In the genomic region with DNA sequence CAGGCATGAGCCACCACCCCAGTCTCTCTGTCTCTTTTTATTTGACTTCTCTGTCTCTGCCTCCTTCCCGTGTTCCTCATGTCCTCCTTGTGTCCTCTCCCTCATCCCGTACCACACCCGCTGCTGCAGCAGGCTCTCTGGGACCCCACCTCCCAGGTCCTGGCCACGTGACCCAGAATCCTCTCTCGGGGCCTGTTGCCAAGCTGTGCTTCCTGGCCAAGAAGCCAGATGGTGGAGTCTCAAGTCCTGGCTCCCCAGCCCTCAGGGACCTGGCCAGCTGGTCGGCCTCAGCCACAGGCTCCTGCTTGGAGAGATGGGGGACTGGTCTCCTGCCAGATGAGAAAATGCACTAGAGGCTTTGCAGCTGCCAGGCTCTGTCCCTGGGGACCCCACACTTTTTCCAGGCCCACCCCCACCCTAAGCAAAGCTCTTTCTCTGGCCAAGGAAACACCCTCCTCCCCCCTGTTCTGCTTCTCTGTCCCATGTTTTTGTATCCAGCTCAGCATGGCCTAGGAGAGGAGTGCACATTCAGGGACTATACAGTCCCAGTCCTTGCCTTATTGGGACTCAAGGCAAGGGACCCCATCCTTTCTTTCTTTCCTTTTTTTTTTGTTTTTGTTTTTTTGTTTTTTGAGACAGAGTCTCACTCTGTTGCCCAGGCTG, we compare ENCODE assay signal across 1 cellular context.
TF ChIP-seq lines count a peak whose summit lies in the region.

No MANE protein-coding gene starts in this region.

TF ChIP-seq in K562, 482 proteins besides CTCF, POLR2A, EP300 and RAD21:
- TF ChIP-seq, protein P1, sequence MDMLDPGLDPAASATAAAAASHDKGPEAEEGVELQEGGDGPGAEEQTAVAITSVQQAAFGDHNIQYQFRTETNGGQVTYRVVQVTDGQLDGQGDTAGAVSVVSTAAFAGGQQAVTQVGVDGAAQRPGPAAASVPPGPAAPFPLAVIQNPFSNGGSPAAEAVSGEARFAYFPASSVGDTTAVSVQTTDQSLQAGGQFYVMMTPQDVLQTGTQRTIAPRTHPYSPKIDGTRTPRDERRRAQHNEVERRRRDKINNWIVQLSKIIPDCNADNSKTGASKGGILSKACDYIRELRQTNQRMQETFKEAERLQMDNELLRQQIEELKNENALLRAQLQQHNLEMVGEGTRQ (CRISPR knock-in tag; IDR thresholded peaks at IDR 0.05), result peak; percentile 56
- no peak for TF ChIP-seq ZBED1 (IDR thresholded peaks at IDR 0.05)
TF ChIP-seq in K562: peak in this region for 1.
